ENCODE assay signal across 8 cellular contexts in the genomic region with DNA sequence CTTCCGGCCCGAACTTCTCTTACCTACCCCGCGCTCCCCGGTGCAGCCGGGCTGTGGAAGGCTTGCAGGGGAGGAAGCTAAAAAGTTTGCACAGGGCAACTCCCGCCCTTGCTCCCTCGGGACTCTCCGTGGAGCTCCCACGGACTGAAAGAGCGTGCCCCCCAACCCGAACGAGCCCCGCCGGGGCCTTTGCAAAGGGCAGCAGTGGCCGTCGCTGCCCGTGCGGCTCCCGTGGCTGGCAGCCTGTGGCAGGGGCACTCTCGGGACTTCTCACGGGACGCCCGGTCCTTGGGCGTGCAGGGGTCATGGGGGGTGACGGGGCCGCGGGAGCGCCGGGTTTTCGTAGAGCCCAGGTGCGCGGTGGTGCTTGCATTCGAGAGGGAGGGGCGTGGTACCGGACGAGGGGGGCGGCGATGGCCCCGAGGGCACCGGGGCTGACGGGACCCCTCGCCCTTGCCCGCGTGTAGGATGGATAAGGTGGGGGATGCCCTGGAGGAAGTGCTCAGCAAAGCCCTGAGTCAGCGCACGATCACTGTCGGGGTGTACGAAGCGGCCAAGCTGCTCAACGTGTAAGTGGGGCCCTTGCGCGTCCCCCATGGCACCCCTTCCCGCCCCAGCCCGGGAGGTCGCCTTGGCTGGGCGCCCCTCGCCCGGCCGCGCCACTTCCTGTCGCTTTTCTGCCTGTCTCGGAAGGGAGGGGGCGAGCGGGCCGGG. TPM values are rescaled to one million over a fixed set of nuclear protein-coding genes. Genes with fewer than 3 reads are reported as not detected.
DNase-seq lines count a peak whose midpoint lies in the region; ATAC-seq and TF ChIP-seq lines count a peak whose summit lies in the region.

No MANE protein-coding gene starts in this region.

- peak; percentile 18 for ATAC-seq in GM21447 (IDR thresholded peaks at IDR 0.05; ENCODE audit: unreplicated experiment)
- ATAC-seq in activated CD4-positive, CD25-positive, alpha-beta regulatory T cell treated with anti-CD3 and anti-CD28 coated beads, Interleukin-2, amount 50 U/mL, for 24 hours = peak; percentile 6 to 27
- ATAC-seq in right lobe of liver = peak; percentile 1 to 23 (median 10)

- TF ChIP-seq POLR2A in right lobe of liver (IDR thresholded peaks at IDR 0.05) = no peak

- TF ChIP-seq CTCF in right lobe of liver (IDR thresholded peaks at IDR 0.05) = no peak

- no peaks in the 10 kb centered on the region for H3K9me3 ChIP-seq in right lobe of liver

- 0% methylated on average over 9 of the region's 66 CpGs for WGBS in right lobe of liver (ENCODE audit: insufficient coverage, low coverage, low lambda C conversion rate, missing lambda C conversion rate)

- DNase-seq in D341Med (ENCODE audit: low spot score) (peak; percentile 59), KBM-7 (peak; percentile 63), right lobe of liver (peak; percentile 58 to 72 (median 65)), NCI-H1105 (lab: John Stamatoyannopoulos, UW) (no peak)
- DNase-seq in stimulated activated CD4-positive, alpha-beta T cell treated with anti-CD3 and anti-CD28 coated beads, TNF-alpha, amount 100 ng/mL, for 4 hours (ENCODE audit: low read depth in 3 of 3) = peak; percentile 31 to 53 (median 43)

- H3K27ac ChIP-seq in cingulate gyrus (ENCODE audit: low read depth, low read length) (peak overlapping the region; percentile 75), right lobe of liver (peak overlapping the region; percentile 90 to 96 (median 93))

- no peaks in the 10 kb centered on the region for H3K27me3 ChIP-seq in right lobe of liver

- H3K4me3 ChIP-seq in right lobe of liver = peak overlapping the region; percentile 69 to 88 (median 80)

- in situ Hi-C loops in KBM-7 (cut with MboI; ENCODE audit: low pct_unique_long_range_greater_than_20kb, low sequenced_read_pairs) = no loop called here

- intact Hi-C loops in right lobe of liver (cut with DNase I) = no loop called here

- peaks cover 0 to 28% (median 7%) of the 10 kb centered on the region in 4 donors for H3K4me1 ChIP-seq in right lobe of liver

- peaks cover 0 to 19% (median 5%) of the 10 kb centered on the region in 4 donors for H3K36me3 ChIP-seq in right lobe of liver

RNA-seq across cellular contexts. Expression of gene GADD45A, which starts 0.7 kb away (rescaled TPM):
- 10 to 100 TPM; 14.1 to 66.4 (median 43.6) TPM for total RNA-seq in right lobe of liver
